In the genomic region with DNA sequence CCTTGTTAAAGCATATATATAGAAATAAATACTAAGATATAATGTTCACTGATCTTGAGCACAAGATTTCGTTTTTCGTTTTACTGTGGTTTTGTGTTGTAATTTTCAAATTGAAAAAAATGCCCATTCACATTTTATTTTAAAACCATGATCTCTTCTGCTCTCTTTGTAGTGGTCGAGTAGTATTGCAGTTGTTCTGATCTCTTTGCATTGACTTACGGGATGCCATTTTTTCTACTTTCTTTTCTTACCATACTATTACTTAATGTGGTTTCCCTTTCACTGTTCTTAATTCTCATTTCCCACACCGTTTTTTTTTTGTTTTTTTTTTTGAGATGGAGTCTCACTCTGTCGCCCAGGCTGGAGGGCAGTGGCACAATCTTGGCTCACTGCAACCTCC, we compare ENCODE assay signal across 11 cellular contexts.
"Had no signal": no experiment of that assay in that cellular context is flagged by ENCODE, and none has a peak within 500 bp of the region (broad histone marks: within the 10 kb centered on the region; RNA-seq: fewer than 3 reads in every experiment).

No MANE protein-coding gene starts in this region.

- H3K27ac ChIP-seq: GM23248 had no signal

- H3K36me3 ChIP-seq: HAP-1 had no signal

- DNase-seq: GM23248, GOT3, H7, H9, HCEC 1CT, HFFc6 had no signal

- FAIRE-seq: H1, H54 had no signal

- H3K4me2 ChIP-seq: GM23338 had no signal

- H3K9me3 ChIP-seq: HAP-1 had no signal

- H3K4me1 ChIP-seq: HAP-1 had no signal

- ATAC-seq: GM23338, HCT116 had no signal

- H3K4me3 ChIP-seq: GM23248, GM23338, HAP-1 had no signal

- H3K9ac ChIP-seq: GM23248 had no signal

- H2AFZ ChIP-seq: GM23248, GM23338 had no signal
